8 cellular contexts compared by ENCODE assay signal in the genomic region with DNA sequence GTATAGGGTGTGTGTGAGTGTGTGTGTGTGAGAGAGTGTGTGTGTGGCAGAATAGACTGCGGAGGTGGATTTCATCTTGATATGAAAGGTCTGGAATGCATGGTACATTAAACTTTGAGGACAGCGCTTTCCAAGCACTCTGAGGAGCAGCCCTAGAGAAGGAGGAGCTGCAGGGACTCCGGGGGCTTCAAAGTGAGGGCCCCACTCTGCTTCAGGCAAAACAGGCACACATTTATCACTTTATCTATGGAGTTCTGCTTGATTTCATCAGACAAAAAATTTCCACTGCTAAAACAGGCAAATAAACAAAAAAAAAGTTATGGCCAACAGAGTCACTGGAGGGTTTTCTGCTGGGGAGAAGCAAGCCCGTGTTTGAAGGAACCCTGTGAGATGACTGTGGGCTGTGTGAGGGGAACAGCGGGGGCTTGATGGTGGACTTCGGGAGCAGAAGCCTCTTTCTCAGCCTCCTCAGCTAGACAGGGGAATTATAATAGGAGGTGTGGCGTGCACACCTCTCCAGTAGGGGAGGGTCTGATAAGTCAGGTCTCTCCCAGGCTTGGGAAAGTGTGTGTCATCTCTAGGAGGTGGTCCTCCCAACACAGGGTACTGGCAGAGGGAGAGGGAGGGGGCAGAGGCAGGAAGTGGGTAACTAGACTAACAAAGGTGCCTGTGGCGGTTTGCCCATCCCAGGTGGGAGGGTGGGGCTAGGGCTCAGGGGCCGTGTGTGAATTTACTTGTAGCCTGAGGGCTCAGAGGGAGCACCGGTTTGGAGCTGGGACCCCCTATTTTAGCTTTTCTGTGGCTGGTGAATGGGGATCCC. TPM values are rescaled to one million over a fixed set of nuclear protein-coding genes. Genes with fewer than 3 reads are reported as not detected.
DNase-seq lines count a peak whose midpoint lies in the region; ATAC-seq and TF ChIP-seq lines count a peak whose summit lies in the region.

No MANE protein-coding gene starts in this region.

- H3K4me3 Mint-ChIP-seq in GM23338: peak overlapping the region; percentile 72
- no peak overlapping the region for H3K4me3 Mint-ChIP-seq in neural crest cell

- H3K79me2 ChIP-seq in GM23338 (replicated peaks; ENCODE audit: insufficient read depth): no peaks in the 10 kb centered on the region; the same call in 1 of the 2 replicates
- peaks cover 26% of the 10 kb centered on the region; the same call in 1 of the 2 replicates for H3K79me2 ChIP-seq in OCI-LY7 (ENCODE audit: insufficient read depth, low read depth, low read length)

- H3K4me1 Mint-ChIP-seq in GM23338 (peaks cover 39% of the 10 kb centered on the region), neural crest cell (peaks cover 7% of the 10 kb centered on the region)

- ATAC-seq in GM23338 (peak; percentile 83), HG03457 (IDR thresholded peaks at IDR 0.05; ENCODE audit: unreplicated experiment) (no peak), GM18870 (IDR thresholded peaks at IDR 0.05; ENCODE audit: unreplicated experiment) (no peak), HG02610 (IDR thresholded peaks at IDR 0.05; ENCODE audit: unreplicated experiment) (no peak)

- H3K9me3 ChIP-seq in OCI-LY7 (ENCODE audit: low read length) (no peaks in the 10 kb centered on the region), ascending aorta (no peaks in the 10 kb centered on the region)

- TSS peak; percentile 96 for BruUV-seq in OCI-LY7 (replicated peaks; lab: Mats Ljungman, UMichigan)

- peaks cover 11% of the 10 kb centered on the region for H3K27me3 Mint-ChIP-seq in GM23338 (ENCODE audit: insufficient read depth, low read depth, poor library complexity)
- peaks cover 20% of the 10 kb centered on the region for H3K27me3 Mint-ChIP-seq in neural crest cell (ENCODE audit: low read depth)

- peak overlapping the region; percentile 92 for H2AFZ ChIP-seq in GM23338
- H2AFZ ChIP-seq in OCI-LY7 (ENCODE audit: low read length): no peak overlapping the region

- H3K4me3 ChIP-seq in GM23338 (peak overlapping the region; percentile 65), OCI-LY7 (ENCODE audit: low read depth, low read length, poor library complexity, severe bottlenecking) (peak overlapping the region; percentile 71), ascending aorta (no peak overlapping the region)

- POLR2A ChIA-PET in OCI-LY7 (lab: Charles Lee): interaction anchor here (1.3 to 1.9 kb wide), 5 partner anchors 8 to 25 kb away, joined by 4 to 9 read pairs (median 6); a partner anchor contains a TSS

- H3K9me3 Mint-ChIP-seq in GM23338: no peaks in the 10 kb centered on the region
- H3K9me3 Mint-ChIP-seq in neural crest cell: no peaks in the 10 kb centered on the region

- H3K36me3 ChIP-seq in GM23338 (ENCODE audit: insufficient read depth) (peaks cover 6% of the 10 kb centered on the region; the same call in 1 of the 2 replicates), OCI-LY7 (ENCODE audit: insufficient read depth, low read length) (peaks cover 44% of the 10 kb centered on the region), ascending aorta (no peaks in the 10 kb centered on the region)

- peak overlapping the region; percentile 92; the same call in 1 of the 2 replicates for H3K27ac ChIP-seq in GM23338 (ENCODE audit: low read depth)
- H3K27ac ChIP-seq in OCI-LY7 (ENCODE audit: low read depth, low read length, poor library complexity, severe bottlenecking): peak overlapping the region; percentile 91
- no peak overlapping the region for H3K27ac ChIP-seq in ascending aorta

- 0 out of 2 replicates have a peak, but pooled peaks cover 5% of the 10 kb centered on the region for H3K27me3 ChIP-seq in GM23338 (ENCODE audit: insufficient read depth)
- no peaks in the 10 kb centered on the region for H3K27me3 ChIP-seq in ascending aorta

- no peaks in the 10 kb centered on the region for H4K20me1 ChIP-seq in GM23338 (replicated peaks; ENCODE audit: insufficient read depth)
- H4K20me1 ChIP-seq in OCI-LY7 (ENCODE audit: insufficient read depth, low read length): no peaks in the 10 kb centered on the region

- H3K36me3 Mint-ChIP-seq in GM23338 (ENCODE audit: low read depth) (peaks cover 18% of the 10 kb centered on the region), neural crest cell (ENCODE audit: low read depth) (no peaks in the 10 kb centered on the region)

- H3K4me1 ChIP-seq in GM23338 (ENCODE audit: insufficient read depth): peaks cover 26% of the 10 kb centered on the region
- H3K4me1 ChIP-seq in OCI-LY7 (ENCODE audit: insufficient read depth, low read length, poor library complexity, severe bottlenecking): peaks cover 51% of the 10 kb centered on the region
- no peaks in the 10 kb centered on the region for H3K4me1 ChIP-seq in ascending aorta

- DNase-seq in GM23338 (ENCODE audit: low spot score) (peak; percentile 95), OCI-LY7 (ENCODE audit: low spot score) (peak; percentile 93), neural crest cell (ENCODE audit: low read depth, low spot score) (no peak), ascending aorta (ENCODE audit: low spot score in 2 of 2) (no peak)
- DNase-seq in activated gamma-delta T cell treated with anti-CD3 and anti-CD28 coated beads, Interleukin-2, amount 50 U/mL, for 16 hours (ENCODE audit: low read depth): peak; percentile 80

- CTCF ChIA-PET in OCI-LY7 (lab: Charles Lee; ENCODE audit: unreplicated experiment): interaction anchor here (0.9 kb wide), 1 partner anchor 20 kb away, joined by 3 read pairs; no protein-coding TSS in a partner anchor

- intact Hi-C loops in OCI-LY7 (cut with micrococcal nuclease; ENCODE audit: unreplicated experiment): no loop called here
- intact Hi-C loops in ascending aorta (cut with DNase I): no loop called here

- H3K9me2 ChIP-seq in GM23338 (ENCODE audit: insufficient read depth) (0 out of 2 replicates have a peak, but pooled peaks cover 3% of the 10 kb centered on the region), OCI-LY7 (ENCODE audit: insufficient read depth, low read length) (no peaks in the 10 kb centered on the region)

- peaks cover 18% of the 10 kb centered on the region for H3F3A ChIP-seq in GM23338 (replicated peaks; ENCODE audit: low read depth)

- peak overlapping the region; percentile 95 for H3K27ac Mint-ChIP-seq in GM23338
- peak overlapping the region; percentile 69 for H3K27ac Mint-ChIP-seq in neural crest cell (ENCODE audit: unreplicated experiment)

- H3K4me2 ChIP-seq in GM23338 (peak overlapping the region; percentile 93), OCI-LY7 (ENCODE audit: low read length) (peak overlapping the region; percentile 80)

- no peak for TF ChIP-seq CTCF in GM23338 (conservative IDR thresholded peaks at IDR 0.05; ENCODE audit: low read depth in 2 of 2)
- TF ChIP-seq CTCF in OCI-LY7 (conservative IDR thresholded peaks at IDR 0.05; ENCODE audit: low read length): no peak
- TF ChIP-seq CTCF in neural crest cell (conservative IDR thresholded peaks at IDR 0.05): no peak
- no peak for TF ChIP-seq CTCF in ascending aorta (IDR thresholded peaks at IDR 0.05)

TF ChIP-seq in GM23338, 12 proteins besides CTCF, POLR2A, EP300 and RAD21:
- TF ChIP-seq, protein P1, sequence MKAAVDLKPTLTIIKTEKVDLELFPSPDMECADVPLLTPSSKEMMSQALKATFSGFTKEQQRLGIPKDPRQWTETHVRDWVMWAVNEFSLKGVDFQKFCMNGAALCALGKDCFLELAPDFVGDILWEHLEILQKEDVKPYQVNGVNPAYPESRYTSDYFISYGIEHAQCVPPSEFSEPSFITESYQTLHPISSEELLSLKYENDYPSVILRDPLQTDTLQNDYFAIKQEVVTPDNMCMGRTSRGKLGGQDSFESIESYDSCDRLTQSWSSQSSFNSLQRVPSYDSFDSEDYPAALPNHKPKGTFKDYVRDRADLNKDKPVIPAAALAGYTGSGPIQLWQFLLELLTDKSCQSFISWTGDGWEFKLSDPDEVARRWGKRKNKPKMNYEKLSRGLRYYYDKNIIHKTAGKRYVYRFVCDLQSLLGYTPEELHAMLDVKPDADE (IDR thresholded peaks at IDR 0.05): peak; percentile 69
- TF ChIP-seq JUNB (IDR thresholded peaks at IDR 0.05; ENCODE audit: unreplicated experiment) (peak; percentile 73), POLR2AphosphoS5 (IDR thresholded peaks at IDR 0.05; ENCODE audit: low read depth) (peak; percentile 71), EZH2phosphoT487 (IDR thresholded peaks at IDR 0.05; ENCODE audit: unreplicated experiment) (no peak)

RNA-seq across cellular contexts. Expression of a gene that starts 18.3 kb away (rescaled TPM):
- 104 and 116 TPM in 2 replicates for total RNA-seq in GM23338 (2014; rRNA removed; shearing (Covaris generic))
- 82.6 and 84.7 TPM in 2 replicates for polyA plus RNA-seq in GM23338 (2016; fragmentation: Nextera tagmentation; extraction: Ambion mirVana)
- 259 and 270 TPM in 2 replicates for total RNA-seq in OCI-LY7 (2014; rRNA removed; shearing (Covaris generic))
- total RNA-seq in OCI-LY7 (2022) (254 and 263 TPM in 2 replicates), neural crest cell (128 and 130 TPM in 2 replicates), ascending aorta (75.0 TPM)

RNA-seq across cellular contexts. Expression of a gene that starts 22.5 kb away (rescaled TPM):
- total RNA-seq in GM23338 (2014; rRNA removed; shearing (Covaris generic)): 69.4 and 86.6 TPM in 2 replicates
- 33.2 and 37.5 TPM in 2 replicates for polyA plus RNA-seq in GM23338 (2016; fragmentation: Nextera tagmentation; extraction: Ambion mirVana)
- 217 and 218 TPM in 2 replicates for total RNA-seq in OCI-LY7 (2014; rRNA removed; shearing (Covaris generic))
- total RNA-seq in OCI-LY7 (2022) (135 and 146 TPM in 2 replicates), neural crest cell (not detected in 2 replicates), ascending aorta (not detected)

RNA-seq across cellular contexts. Expression of a gene that starts 26.6 kb away (rescaled TPM):
- total RNA-seq in GM23338 (2014; rRNA removed; shearing (Covaris generic)): 0.31 TPM in 1 of 2 replicates, not detected in the other
- polyA plus RNA-seq in GM23338 (2016; fragmentation: Nextera tagmentation; extraction: Ambion mirVana): 2.2 TPM in 2 replicates
- total RNA-seq in OCI-LY7 (2014; rRNA removed; shearing (Covaris generic)): 1.1 and 1.6 TPM in 2 replicates
- total RNA-seq in OCI-LY7 (2022): 1.8 and 3.1 TPM in 2 replicates
- total RNA-seq in neural crest cell: 0.66 and 1.5 TPM in 2 replicates
- total RNA-seq in ascending aorta: 26.1 TPM

RNA-seq across cellular contexts. Expression of a gene that starts 51.4 kb away (rescaled TPM):
- 249 and 274 TPM in 2 replicates for total RNA-seq in GM23338 (2014; rRNA removed; shearing (Covaris generic))
- polyA plus RNA-seq in GM23338 (2016; fragmentation: Nextera tagmentation; extraction: Ambion mirVana): 224 and 228 TPM in 2 replicates
- total RNA-seq in OCI-LY7 (2014; rRNA removed; shearing (Covaris generic)): 144 and 182 TPM in 2 replicates
- total RNA-seq in OCI-LY7 (2022) (193 and 207 TPM in 2 replicates), neural crest cell (190 and 192 TPM in 2 replicates), ascending aorta (234 TPM)

RNA-seq across cellular contexts. Expression of a gene that starts 51.4 kb away (rescaled TPM):
- 4.7 and 7.7 TPM in 2 replicates for total RNA-seq in GM23338 (2014; rRNA removed; shearing (Covaris generic))
- polyA plus RNA-seq in GM23338 (2016; fragmentation: Nextera tagmentation; extraction: Ambion mirVana): 8.1 and 8.2 TPM in 2 replicates
- 14.9 and 17.1 TPM in 2 replicates for total RNA-seq in OCI-LY7 (2014; rRNA removed; shearing (Covaris generic))
- total RNA-seq in OCI-LY7 (2022) (17.5 and 24.5 TPM in 2 replicates), neural crest cell (21.3 and 22.5 TPM in 2 replicates), ascending aorta (4.0 TPM)

Comparison
In these comparisons a context has a peak if more than half of its experiments do, and no peak if none do; other contexts are left out.
1. DNase-seq: peak in GM23338 (single experiment), OCI-LY7 (single experiment) and activated gamma-delta T cell treated with anti-CD3 and anti-CD28 coated beads, Interleukin-2, amount 50 U/mL, for 16 hours (single experiment); none in neural crest cell (single experiment) and ascending aorta (0 of 2).
2. H3K27ac ChIP-seq: peak in GM23338 (single experiment) and OCI-LY7 (single experiment); none in ascending aorta (0 of 2).
3. H3K4me3 ChIP-seq: peak in GM23338 (single experiment) and OCI-LY7 (single experiment); none in ascending aorta (0 of 2).
4. RNA of a gene that starts 22.5 kb away (total RNA-seq): 135 to 218 TPM in OCI-LY7 and 69.4 to 86.6 TPM in GM23338; not detected in neural crest cell and not detected in ascending aorta (single experiment); every median in the first group is over 10 times any median in the second.